ENCODE assay signal across 8 cellular contexts in genomic region chr6:46652603-46653438, GRCh38. TPM values are rescaled to one million over a fixed set of nuclear protein-coding genes. Genes with fewer than 3 reads are reported as not detected.
DNase-seq lines count a peak whose midpoint lies in the region; ATAC-seq and TF ChIP-seq lines count a peak whose summit lies in the region.

Gene CYP39A1, minus strand, starts transcription at chr6:46652818. Its CDS starts 236 bp downstream, at chr6:46652582.
Gene SLC25A27, plus strand, starts transcription at chr6:46652975. Its CDS starts 218 bp downstream, at chr6:46653193.

- H3K9ac ChIP-seq in adipocyte (ENCODE audit: low read length), result peak within 1 kb of the TSS; percentile 85

- TF ChIP-seq EP300 in ovary (IDR thresholded peaks at IDR 0.05), result no peak

- ATAC-seq in HG02610 (IDR thresholded peaks at IDR 0.05; ENCODE audit: unreplicated experiment), result peak; percentile 100

- TF ChIP-seq POLR2A in ovary (IDR thresholded peaks at IDR 0.05), result no peak

- peak within 1 kb of the TSS; percentile 91 for H3K4me3 ChIP-seq in adipocyte (ENCODE audit: low read length)
- peak within 1 kb of the TSS; percentile 62 for H3K4me3 ChIP-seq in cardiac muscle cell
- peak within 1 kb of the TSS; percentile 97 for H3K4me3 ChIP-seq in ovary
- peak within 1 kb of the TSS; percentile 67 for H3K4me3 ChIP-seq in thymus (ENCODE audit: low read length)

- H3K4me1 ChIP-seq in adipocyte (ENCODE audit: control insufficient read depth, insufficient read depth, low read length) (peaks cover 12% of the 10 kb centered on the region), cardiac muscle cell (ENCODE audit: low read depth) (peaks cover 10% of the 10 kb centered on the region), ovary (ENCODE audit: insufficient read depth) (peaks cover 4% of the 10 kb centered on the region), thymus (ENCODE audit: control insufficient read depth, insufficient read depth, low read length) (peaks cover 11% of the 10 kb centered on the region)

- WGBS in ovary, 3 donors, result 0% methylated on average over 71 to 72 of the region's 72 CpGs
- under 1% methylated on average over 72 of the region's 72 CpGs for WGBS in thymus

- no peak for TF ChIP-seq CTCF in cardiac muscle cell (IDR thresholded peaks at IDR 0.05; ENCODE audit: low read depth, low read length)
- no peak for TF ChIP-seq CTCF in ovary (IDR thresholded peaks at IDR 0.05)

- H3K36me3 ChIP-seq in adipocyte (ENCODE audit: control insufficient read depth, insufficient read depth, low read length, severe bottlenecking), result no peaks in the 10 kb centered on the region
- no peaks in the 10 kb centered on the region for H3K36me3 ChIP-seq in cardiac muscle cell
- H3K36me3 ChIP-seq in ovary, result no peaks in the 10 kb centered on the region
- no peaks in the 10 kb centered on the region for H3K36me3 ChIP-seq in thymus (ENCODE audit: control insufficient read depth, insufficient read depth)

- H3K27ac ChIP-seq in cardiac muscle cell (peak within 1 kb of the TSS; percentile 36), ovary (peak within 1 kb of the TSS; percentile 57 to 87), thymus (ENCODE audit: low read depth) (no peak within 1 kb of the TSS)

- H3K27me3 ChIP-seq in adipocyte (replicated peaks; ENCODE audit: control insufficient read depth, insufficient read depth, low read length), result no peaks in the 10 kb centered on the region
- H3K27me3 ChIP-seq in cardiac muscle cell, result peaks cover 8% of the 10 kb centered on the region
- H3K27me3 ChIP-seq in ovary, result no peaks in the 10 kb centered on the region
- H3K27me3 ChIP-seq in thymus (ENCODE audit: control insufficient read depth, insufficient read depth), result peaks cover 13% of the 10 kb centered on the region

- H3K9me3 ChIP-seq in adipocyte (ENCODE audit: control insufficient read depth, low read length), result no peaks in the 10 kb centered on the region
- no peaks in the 10 kb centered on the region for H3K9me3 ChIP-seq in cardiac muscle cell (ENCODE audit: low read depth)
- no peaks in the 10 kb centered on the region for H3K9me3 ChIP-seq in ovary
- H3K9me3 ChIP-seq in thymus (ENCODE audit: control insufficient read depth), result no peaks in the 10 kb centered on the region

- DNase-seq in GM03348 (ENCODE audit: low spot score) (peak; percentile 98), NCI-H1105 (lab: John Stamatoyannopoulos, UW) (peak; percentile 96), SW 1271 (lab: John Stamatoyannopoulos, UW) (peak; percentile 53 to 90), adipocyte (ENCODE audit: low read depth) (peak; percentile 97), cardiac muscle cell (ENCODE audit: low read depth in 1 of 2, low spot score in 1 of 2) (peak; percentile 86 to 97), ovary (peak; percentile 92 to 96 (median 94))

- intact Hi-C loops in ovary (cut with DNase I), result no loop called here

RNA-seq across cellular contexts. Expression of gene CYP39A1, which starts in this region (rescaled TPM):
- total RNA-seq in cardiac muscle cell, result 4.3 and 5.2 TPM in 2 replicates
- polyA plus RNA-seq in cardiac muscle cell, result 3.4 and 6.6 TPM in 2 replicates
- total RNA-seq in ovary, result 10 to 100 TPM in 6 of 7 donors, 1 to 10 TPM in 1; 9.3 to 22.9 (median 15.0) TPM
- polyA plus RNA-seq in ovary, result 10 to 100 TPM in 1 of 2 donors, 1 to 10 TPM in 1; 9.0 to 15.2 TPM
- polyA plus RNA-seq in thymus, result 1.2 TPM

RNA-seq across cellular contexts. Expression of gene SLC25A27, which starts in this region (rescaled TPM):
- total RNA-seq in cardiac muscle cell (18.6 and 36.1 TPM in 2 replicates), ovary (10 to 100 TPM; 21.0 to 56.9 (median 37.0) TPM)
- polyA plus RNA-seq in cardiac muscle cell (20.0 and 31.8 TPM in 2 replicates), ovary (10 to 100 TPM; 28.8 to 49.2 TPM), thymus (27.0 TPM)
